Comparison of ENCODE assay signal across 8 cellular contexts in the genomic region with DNA sequence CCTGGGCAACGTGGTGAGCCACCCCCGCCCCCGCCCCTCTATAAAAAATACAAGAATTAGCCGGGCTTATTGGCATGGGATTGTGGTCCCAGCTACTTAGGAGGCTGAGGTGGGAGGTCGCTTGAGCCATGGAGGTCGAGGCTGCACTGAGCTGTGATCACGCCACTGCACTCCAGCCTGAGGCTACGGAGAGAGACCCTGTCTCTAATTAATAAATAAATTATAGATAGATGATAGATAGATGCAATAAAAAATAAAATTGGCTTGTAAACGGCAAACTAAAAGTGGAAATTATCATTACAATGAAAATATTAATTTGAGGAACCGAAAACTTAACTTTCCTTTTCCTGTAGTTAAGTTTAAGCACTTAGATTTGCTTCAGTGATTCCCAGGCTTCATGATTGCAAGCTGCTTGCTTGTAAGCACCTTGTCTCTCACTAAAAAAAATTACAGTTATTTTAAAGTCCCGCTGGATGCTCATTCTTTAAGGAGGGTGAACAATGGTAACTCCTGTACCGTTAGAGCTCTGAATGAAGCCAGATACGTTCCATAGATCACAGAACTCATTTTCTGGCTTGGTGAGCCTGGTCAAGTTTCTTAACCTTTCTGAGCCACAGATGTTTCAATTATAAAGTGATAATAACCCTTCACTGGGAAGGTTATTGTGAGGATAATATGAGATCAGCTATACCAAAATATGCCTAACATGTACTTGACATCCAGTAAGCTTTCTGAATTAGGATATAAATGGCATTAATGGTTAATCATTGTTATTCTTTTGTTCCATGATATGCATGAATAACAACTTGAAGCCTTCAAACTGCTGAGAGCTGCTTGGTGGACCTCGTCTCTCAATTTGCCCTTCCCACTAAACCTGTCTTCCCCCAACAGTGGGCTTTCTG. TPM values are rescaled to one million over a fixed set of nuclear protein-coding genes. Genes with fewer than 3 reads are reported as not detected.
DNase-seq lines count a peak whose midpoint lies in the region; ATAC-seq and TF ChIP-seq lines count a peak whose summit lies in the region.

No MANE protein-coding gene starts in this region.

- no peak for TF ChIP-seq CTCF in thyroid gland (IDR thresholded peaks at IDR 0.05)

- peaks cover 2% of the 10 kb centered on the region for H3K36me3 Mint-ChIP-seq in activated T-cell treated with anti-CD3 and anti-CD28 coated beads, Interleukin-2, amount 50 U/mL, for 4 hours (ENCODE audit: insufficient read depth)
- peaks cover 3% of the 10 kb centered on the region for H3K36me3 Mint-ChIP-seq in activated T-helper 1 cell treated with anti-CD3 and anti-CD28 coated beads, Interleukin-12 subunit alpha, Interleukin-12 subunit beta, Interleukin-2, Interleukin-4 antibody, amounts not matched to agents 30 ng/mL and 10 ng/mL and 1 ng/mL, durations not matched to agents 14 hours and 24 hours and 36 hours (ENCODE audit: low read depth)

- H3K27ac Mint-ChIP-seq in activated T-helper 1 cell treated with anti-CD3 and anti-CD28 coated beads, Interleukin-12 subunit alpha, Interleukin-12 subunit beta, Interleukin-2, Interleukin-4 antibody, amounts not matched to agents 30 ng/mL and 10 ng/mL and 1 ng/mL, durations not matched to agents 14 hours and 24 hours and 36 hours = peak overlapping the region; percentile 94

- TF ChIP-seq POLR2A in thyroid gland (IDR thresholded peaks at IDR 0.05) = no peak

- H3K4me1 Mint-ChIP-seq in activated T-cell treated with anti-CD3 and anti-CD28 coated beads, Interleukin-2, amount 50 U/mL, for 4 hours (ENCODE audit: low read depth) = peaks cover 21% of the 10 kb centered on the region
- H3K4me1 Mint-ChIP-seq in activated T-helper 1 cell treated with anti-CD3 and anti-CD28 coated beads, Interleukin-12 subunit alpha, Interleukin-12 subunit beta, Interleukin-2, Interleukin-4 antibody, amounts not matched to agents 30 ng/mL and 10 ng/mL and 1 ng/mL, durations not matched to agents 14 hours and 24 hours and 36 hours (ENCODE audit: low read depth) = peaks cover 9% of the 10 kb centered on the region

- no peaks in the 10 kb centered on the region for H3K36me3 ChIP-seq in thyroid gland

- intact Hi-C loops in activated T-helper 1 cell treated with anti-CD3 and anti-CD28 coated beads, Interleukin-12 subunit alpha, Interleukin-12 subunit beta, Interleukin-2, Interleukin-4 antibody, amounts not matched to agents 30 ng/mL and 10 ng/mL and 1 ng/mL, durations not matched to agents 14 hours and 24 hours and 36 hours (cut with micrococcal nuclease) = loop anchor here (1.0 to 5.0 kb wide), 7 partner anchors 10 to 1511 kb away; a partner anchor contains a TSS
- intact Hi-C loops in thyroid gland (cut with DNase I) = no loop called here

- H3K9me3 ChIP-seq in thyroid gland = no peaks in the 10 kb centered on the region

- H3K27ac ChIP-seq in thyroid gland = peak overlapping the region; percentile 55 to 81 (median 71)

- peaks cover 9 to 13% of the 10 kb centered on the region in 2 donors for H3K4me1 ChIP-seq in thyroid gland

- no peak for DNase-seq in activated T-cell treated with anti-CD3 and anti-CD28 coated beads, Interleukin-2, amount 50 U/mL, for 4 hours
- DNase-seq in activated T-cell treated with anti-CD3 and anti-CD28 coated beads for 4 hours (no peak), kidney glomerular epithelial cell (lab: John Stamatoyannopoulos, UW) (peak; percentile 63), thyroid gland (peak in 1 of 2 donors; percentile 12), foreskin melanocyte (no peak)
- DNase-seq in activated T-helper 1 cell treated with anti-CD3 and anti-CD28 coated beads, Interleukin-12 subunit alpha, Interleukin-12 subunit beta, Interleukin-2, Interleukin-4 antibody, amounts not matched to agents 30 ng/mL and 10 ng/mL and 1 ng/mL, durations not matched to agents 14 hours and 24 hours and 36 hours (ENCODE audit: low spot score) = no peak
- no peak for DNase-seq in stimulated activated CD4-positive, alpha-beta T cell treated with anti-CD3 and anti-CD28 coated beads, Interleukin-4, amount 100 ng/mL, for 24 hours

- WGBS in thyroid gland, 2 donors = 28 to 33% methylated on average over 14 of the region's 14 CpGs

- peak overlapping the region; percentile 97 for H3K4me3 Mint-ChIP-seq in activated T-cell treated with anti-CD3 and anti-CD28 coated beads, Interleukin-2, amount 50 U/mL, for 4 hours
- H3K4me3 Mint-ChIP-seq in activated T-helper 1 cell treated with anti-CD3 and anti-CD28 coated beads, Interleukin-12 subunit alpha, Interleukin-12 subunit beta, Interleukin-2, Interleukin-4 antibody, amounts not matched to agents 30 ng/mL and 10 ng/mL and 1 ng/mL, durations not matched to agents 14 hours and 24 hours and 36 hours = peak overlapping the region; percentile 96

- peak overlapping the region in 2 of 3 donors; percentile 37 to 40 for H3K4me3 ChIP-seq in thyroid gland (replicated peaks in 1 of 3)

- no peaks in the 10 kb centered on the region for H3K27me3 ChIP-seq in thyroid gland

- no peak for ATAC-seq in activated T-cell treated with anti-CD3 and anti-CD28 coated beads, Interleukin-2, amount 50 U/mL, for 4 hours
- peak; percentile 48 for ATAC-seq in HG02885 (IDR thresholded peaks at IDR 0.05; ENCODE audit: poor library complexity, unreplicated experiment)

- H3K27me3 Mint-ChIP-seq in activated T-cell treated with anti-CD3 and anti-CD28 coated beads, Interleukin-2, amount 50 U/mL, for 4 hours (ENCODE audit: low read depth) = no peaks in the 10 kb centered on the region
- no peaks in the 10 kb centered on the region for H3K27me3 Mint-ChIP-seq in activated T-helper 1 cell treated with anti-CD3 and anti-CD28 coated beads, Interleukin-12 subunit alpha, Interleukin-12 subunit beta, Interleukin-2, Interleukin-4 antibody, amounts not matched to agents 30 ng/mL and 10 ng/mL and 1 ng/mL, durations not matched to agents 14 hours and 24 hours and 36 hours (ENCODE audit: insufficient read depth)

- no peaks in the 10 kb centered on the region for H3K9me3 Mint-ChIP-seq in activated T-cell treated with anti-CD3 and anti-CD28 coated beads, Interleukin-2, amount 50 U/mL, for 4 hours
- no peaks in the 10 kb centered on the region for H3K9me3 Mint-ChIP-seq in activated T-helper 1 cell treated with anti-CD3 and anti-CD28 coated beads, Interleukin-12 subunit alpha, Interleukin-12 subunit beta, Interleukin-2, Interleukin-4 antibody, amounts not matched to agents 30 ng/mL and 10 ng/mL and 1 ng/mL, durations not matched to agents 14 hours and 24 hours and 36 hours

RNA-seq across cellular contexts. Expression of a gene that starts 9.4 kb away (rescaled TPM):
- 100 to 1,000 TPM; 142 to 152 (median 151) TPM for total RNA-seq in activated T-cell treated with anti-CD3 and anti-CD28 coated beads, Interleukin-2, amount 50 U/mL, for 4 hours
- 121 and 133 TPM in 2 replicates for total RNA-seq in activated T-helper 1 cell treated with anti-CD3 and anti-CD28 coated beads, Interleukin-12 subunit alpha, Interleukin-12 subunit beta, Interleukin-2, Interleukin-4 antibody, amounts not matched to agents 30 ng/mL and 10 ng/mL and 1 ng/mL, durations not matched to agents 14 hours and 24 hours and 36 hours
- 100 to 1,000 TPM; 149 to 193 (median 174) TPM for total RNA-seq in thyroid gland

RNA-seq across cellular contexts. Expression of a gene that starts 44.5 kb away (rescaled TPM):
- 10 to 100 TPM; 14.7 to 18.7 (median 17.8) TPM for total RNA-seq in activated T-cell treated with anti-CD3 and anti-CD28 coated beads, Interleukin-2, amount 50 U/mL, for 4 hours
- 21.7 and 23.5 TPM in 2 replicates for total RNA-seq in activated T-helper 1 cell treated with anti-CD3 and anti-CD28 coated beads, Interleukin-12 subunit alpha, Interleukin-12 subunit beta, Interleukin-2, Interleukin-4 antibody, amounts not matched to agents 30 ng/mL and 10 ng/mL and 1 ng/mL, durations not matched to agents 14 hours and 24 hours and 36 hours
- total RNA-seq in thyroid gland = 100 to 1,000 TPM in 3 of 4 donors, 10 to 100 TPM in 1; 65.7 to 168 (median 135) TPM
